ENCODE assay signal across 14 cellular contexts in genomic region chr10:11881477-11882417, GRCh38. TPM values are rescaled to one million over a fixed set of nuclear protein-coding genes. Genes with fewer than 3 reads are reported as not detected.
DNase-seq lines count a peak whose midpoint lies in the region; ATAC-seq and TF ChIP-seq lines count a peak whose summit lies in the region.
"Had no signal": no experiment of that assay in that cellular context is flagged by ENCODE, and none has a peak within 500 bp of the region (broad histone marks: within the 10 kb centered on the region; RNA-seq: fewer than 3 reads in every experiment).

No MANE protein-coding gene starts in this region.

- ATAC-seq in activated CD8-positive, alpha-beta memory T cell treated with anti-CD3 and anti-CD28 coated beads, Interleukin-2, amount 10 ng/mL, durations not matched to agents 7 days and 5 days = no peak

- H3K9me3 ChIP-seq in tibial nerve = no peaks in the 10 kb centered on the region
- H3K9me3 ChIP-seq: tibial artery had no signal

- CTCF ChIA-PET in activated CD8-positive, alpha-beta memory T cell treated with anti-CD3 and anti-CD28 coated beads, Interleukin-2, amount 10 ng/mL, durations not matched to agents 7 days and 5 days (lab: Charles Lee) = interaction anchor here (1.1 to 1.2 kb wide), 2 partner anchors 12 to 47 kb away, joined by 3 to 4 read pairs; no protein-coding TSS in a partner anchor

- H3K27ac ChIP-seq in tibial nerve = peak overlapping the region in 1 of 4 donors; percentile 20
- H3K27ac ChIP-seq: tibial artery had no signal

- H3K36me3 ChIP-seq in tibial nerve = no peaks in the 10 kb centered on the region
- H3K36me3 ChIP-seq: tibial artery had no signal

- peaks cover 0 to 30% (median 0%) of the 10 kb centered on the region in 4 donors for H3K4me1 ChIP-seq in tibial nerve
- H3K4me1 ChIP-seq: tibial artery had no signal

- DNase-seq in Daoy (ENCODE audit: low read depth) = peak; percentile 71
- peak; percentile 82 for DNase-seq in HuH-7.5 (ENCODE audit: low spot score)
- peak; percentile 64 for DNase-seq in chondrocyte (ENCODE audit: low spot score)
- peak; percentile 69 for DNase-seq in mucosa of gallbladder (ENCODE audit: low spot score)
- no peak for DNase-seq in tibial nerve (ENCODE audit: low spot score in 2 of 2)
- no peak for DNase-seq in hypothalamus (lab: John Stamatoyannopoulos, UW)
- no peak for DNase-seq in germinal center (ENCODE audit: low spot score)
- DNase-seq in activated CD8-positive, alpha-beta memory T cell treated with anti-CD3 and anti-CD28 coated beads, Interleukin-2, amount 10 ng/mL, durations not matched to agents 7 days and 5 days = no peak
- DNase-seq: activated CD4-positive, alpha-beta memory T cell treated with anti-CD3 and anti-CD28 coated beads for 36 hours; naive B cell; NCI-H1694 treated with DMSO at 0.1 percent for 48 hours; SHP77; stimulated activated CD4-positive, alpha-beta T cell treated with anti-CD3 and anti-CD28 coated beads, Interleukin-4, amount 100 ng/mL, for 1 hour; tibial artery had no signal

- no peaks in the 10 kb centered on the region for H3K27me3 Mint-ChIP-seq in chondrocyte (ENCODE audit: low read depth)
- H3K27me3 Mint-ChIP-seq in activated CD8-positive, alpha-beta memory T cell treated with anti-CD3 and anti-CD28 coated beads, Interleukin-2, amount 10 ng/mL, durations not matched to agents 7 days and 5 days = peaks cover 4% of the 10 kb centered on the region
- H3K27me3 Mint-ChIP-seq: activated CD4-positive, alpha-beta memory T cell treated with anti-CD3 and anti-CD28 coated beads for 36 hours; naive B cell had no signal

- no peak overlapping the region for H3K4me3 ChIP-seq in tibial nerve
- H3K4me3 ChIP-seq: tibial artery had no signal

- 85 to 86% methylated on average over 21 of the region's 21 CpGs for WGBS in tibial nerve, 2 donors

- H3K27ac Mint-ChIP-seq in chondrocyte (ENCODE audit: unreplicated experiment) = no peak overlapping the region
- no peak overlapping the region for H3K27ac Mint-ChIP-seq in activated CD8-positive, alpha-beta memory T cell treated with anti-CD3 and anti-CD28 coated beads, Interleukin-2, amount 10 ng/mL, durations not matched to agents 7 days and 5 days
- H3K27ac Mint-ChIP-seq: activated CD4-positive, alpha-beta memory T cell treated with anti-CD3 and anti-CD28 coated beads for 36 hours had no signal

- peaks cover 22% of the 10 kb centered on the region for H3K4me1 Mint-ChIP-seq in chondrocyte (ENCODE audit: low read depth)
- peaks cover 17% of the 10 kb centered on the region for H3K4me1 Mint-ChIP-seq in activated CD8-positive, alpha-beta memory T cell treated with anti-CD3 and anti-CD28 coated beads, Interleukin-2, amount 10 ng/mL, durations not matched to agents 7 days and 5 days
- H3K4me1 Mint-ChIP-seq: naive B cell had no signal

- TF ChIP-seq CTCF in chondrocyte (IDR thresholded peaks at IDR 0.05) (no peak), tibial nerve (IDR thresholded peaks at IDR 0.05) (no peak)

- no peak overlapping the region for H3K4me3 Mint-ChIP-seq in chondrocyte (ENCODE audit: unreplicated experiment)
- no peak overlapping the region for H3K4me3 Mint-ChIP-seq in activated CD8-positive, alpha-beta memory T cell treated with anti-CD3 and anti-CD28 coated beads, Interleukin-2, amount 10 ng/mL, durations not matched to agents 7 days and 5 days
- H3K4me3 Mint-ChIP-seq: activated CD4-positive, alpha-beta memory T cell treated with anti-CD3 and anti-CD28 coated beads for 36 hours; naive B cell had no signal

- no peak for TF ChIP-seq EP300 in tibial nerve (IDR thresholded peaks at IDR 0.05)

- H3K9me3 Mint-ChIP-seq in chondrocyte (ENCODE audit: low read depth) = no peaks in the 10 kb centered on the region
- no peaks in the 10 kb centered on the region for H3K9me3 Mint-ChIP-seq in activated CD8-positive, alpha-beta memory T cell treated with anti-CD3 and anti-CD28 coated beads, Interleukin-2, amount 10 ng/mL, durations not matched to agents 7 days and 5 days (ENCODE audit: low read depth)
- H3K9me3 Mint-ChIP-seq: activated CD4-positive, alpha-beta memory T cell treated with anti-CD3 and anti-CD28 coated beads for 36 hours; naive B cell had no signal

- no peak for TF ChIP-seq POLR2A in tibial nerve (IDR thresholded peaks at IDR 0.05)

- no peaks in the 10 kb centered on the region for H3K36me3 Mint-ChIP-seq in chondrocyte (ENCODE audit: low read depth)
- no peaks in the 10 kb centered on the region for H3K36me3 Mint-ChIP-seq in activated CD8-positive, alpha-beta memory T cell treated with anti-CD3 and anti-CD28 coated beads, Interleukin-2, amount 10 ng/mL, durations not matched to agents 7 days and 5 days
- H3K36me3 Mint-ChIP-seq: activated CD4-positive, alpha-beta memory T cell treated with anti-CD3 and anti-CD28 coated beads for 36 hours; naive B cell had no signal

- no peaks in the 10 kb centered on the region for H3K27me3 ChIP-seq in tibial nerve
- H3K27me3 ChIP-seq: tibial artery had no signal

RNA-seq across cellular contexts. Expression of gene PROSER2, which starts 58.6 kb away (rescaled TPM):
- 22.4 and 35.7 TPM in 2 replicates for total RNA-seq in Daoy (2014; rRNA removed; shearing (Covaris generic))
- total RNA-seq in chondrocyte = 15.2 to 23.8 TPM (median 15.6 TPM) in 3 replicates
- 8.8 TPM for total RNA-seq in mucosa of gallbladder
- 10 to 100 TPM; 71.1 to 98.4 (median 75.6) TPM for total RNA-seq in tibial nerve
- under 1 TPM; 0.23 TPM for total RNA-seq in activated CD8-positive, alpha-beta memory T cell treated with anti-CD3 and anti-CD28 coated beads, Interleukin-2, amount 10 ng/mL, durations not matched to agents 7 days and 5 days

Comparison
In these comparisons a context has a peak if more than half of its experiments do, and no peak if none do; other contexts are left out.
1. DNase-seq: peak in Daoy (single experiment), HuH-7.5 (single experiment), chondrocyte (single experiment) and mucosa of gallbladder (single experiment); none in tibial nerve (0 of 2), hypothalamus (0 of 51), germinal center (single experiment) and activated CD8-positive, alpha-beta memory T cell treated with anti-CD3 and anti-CD28 coated beads, Interleukin-2, amount 10 ng/mL, durations not matched to agents 7 days and 5 days (single experiment).